Comparison of ENCODE assay signal across 7 cellular contexts in the genomic region with DNA sequence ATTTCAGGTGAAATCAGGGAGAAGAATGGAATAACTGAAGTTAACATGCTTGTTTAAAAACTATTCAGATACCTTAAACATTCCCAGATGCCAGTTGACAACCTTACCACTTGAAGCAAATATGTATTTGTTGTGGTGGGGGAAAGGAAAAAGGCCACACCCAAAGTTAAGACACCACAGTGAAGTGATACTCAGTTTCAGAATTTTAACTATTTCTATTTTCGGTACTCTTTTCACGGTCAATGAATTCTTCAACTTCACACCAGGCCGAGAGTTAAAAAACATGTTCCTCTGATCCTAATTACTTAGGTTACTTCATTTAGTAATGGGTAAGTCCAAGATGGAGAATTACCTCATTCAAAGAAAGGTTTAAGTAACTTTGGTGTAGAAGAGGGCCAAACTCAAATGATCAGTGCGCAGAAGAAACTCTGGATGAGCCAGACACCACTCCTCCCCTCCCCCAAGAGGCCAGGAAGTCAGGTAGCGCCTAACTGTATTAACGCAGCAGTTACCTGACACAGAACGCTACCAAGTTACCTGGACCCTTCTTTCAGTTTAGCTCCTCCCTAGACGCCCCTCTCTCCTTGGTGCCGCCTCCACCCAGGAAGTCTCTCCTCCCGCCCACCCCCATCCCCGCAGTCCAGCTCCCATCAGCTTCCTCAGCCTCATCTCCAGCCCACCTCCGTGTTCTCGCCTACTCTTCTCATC. TPM values are rescaled to one million over a fixed set of nuclear protein-coding genes. Genes with fewer than 3 reads are reported as not detected.
DNase-seq lines count a peak whose midpoint lies in the region; TF ChIP-seq lines count a peak whose summit lies in the region.

No MANE protein-coding gene starts in this region.

- TF ChIP-seq CTCF in GM13976 (IDR thresholded peaks at IDR 0.05; ENCODE audit: borderline replicate concordance, control extremely low read depth, extremely low read depth, insufficient read depth, missing control alignments), result no peak
- TF ChIP-seq CTCF in adrenal gland (IDR thresholded peaks at IDR 0.05), result no peak
- TF ChIP-seq CTCF in spleen (IDR thresholded peaks at IDR 0.05 in 8 of 11, conservative IDR thresholded peaks at IDR 0.05 in 3 of 11), result no peak

- H3K36me3 ChIP-seq in HAP-1 (replicated peaks), result peaks cover 4% of the 10 kb centered on the region
- H3K36me3 ChIP-seq in adrenal gland (replicated peaks in 1 of 2), result no peaks in the 10 kb centered on the region
- H3K36me3 ChIP-seq in spleen, result peaks cover 0 to 24% (median 0%) of the 10 kb centered on the region in 6 donors

- H3K9me3 ChIP-seq in HAP-1 (no peaks in the 10 kb centered on the region), adrenal gland (replicated peaks in 1 of 3) (no peaks in the 10 kb centered on the region), spleen (no peaks in the 10 kb centered on the region)

- DNase-seq in GM13976 (ENCODE audit: low spot score), result peak; percentile 28
- no peak for DNase-seq in HAP-1 (ENCODE audit: low spot score in 2 of 2)
- peak; percentile 71 for DNase-seq in NCI-H69 (lab: John Stamatoyannopoulos, UW)
- peak in 4 of 7 donors; percentile 16 to 37 (median 28) for DNase-seq in adrenal gland
- DNase-seq in spleen, result peak; percentile 76
- DNase-seq in 8988T, result no peak

- no peak for TF ChIP-seq POLR2A in adrenal gland (IDR thresholded peaks at IDR 0.05)
- no peak for TF ChIP-seq POLR2A in spleen (IDR thresholded peaks at IDR 0.05)

- 4% methylated on average over 13 of the region's 13 CpGs for WGBS in adrenal gland, 4 donors
- 1 to 3% (median 2%) methylated on average over 13 of the region's 13 CpGs for WGBS in spleen, 5 donors

- H3K27ac ChIP-seq in adrenal gland, result peak overlapping the region; percentile 61 to 91 (median 69)
- peak overlapping the region; percentile 84 to 98 (median 96) for H3K27ac ChIP-seq in spleen

- H3K27me3 ChIP-seq in HAP-1 (ENCODE audit: low read depth), result no peaks in the 10 kb centered on the region
- no peaks in the 10 kb centered on the region for H3K27me3 ChIP-seq in adrenal gland
- no peaks in the 10 kb centered on the region for H3K27me3 ChIP-seq in spleen (replicated peaks in 1 of 7)

- H3K4me1 ChIP-seq in HAP-1 (peaks cover 12% of the 10 kb centered on the region; the same call in 1 of the 2 replicates), adrenal gland (replicated peaks in 1 of 2) (peaks cover 28 to 64% of the 10 kb centered on the region in 2 donors), spleen (peaks cover 46 to 93% (median 78%) of the 10 kb centered on the region in 6 donors)

- in situ Hi-C loops in GM13976 (cut with MboI; ENCODE audit: low sequenced_read_pairs, unreplicated experiment), result no loop called here
- in situ Hi-C loops in HAP-1 (cut with MboI; ENCODE audit: low sequenced_read_pairs), result no loop called here

- intact Hi-C loops in adrenal gland (cut with DNase I), result no loop called here
- intact Hi-C loops in spleen (cut with DNase I; ENCODE audit: low total_unique reads), result no loop called here

- H3K4me3 ChIP-seq in HAP-1 (peak overlapping the region; percentile 68), adrenal gland (peak overlapping the region; percentile 85 to 93 (median 90)), iPS-11a (ENCODE audit: low read depth, low read length) (peak overlapping the region; percentile 89), spleen (peak overlapping the region; percentile 89 to 97 (median 94))

RNA-seq across cellular contexts. Expression of gene MTPN, which starts 0.7 kb away (rescaled TPM):
- total RNA-seq in adrenal gland, result 100 to 1,000 TPM in 2 of 8 donors, 10 to 100 TPM in 6; 53.8 to 116 (median 91.0) TPM
- polyA plus RNA-seq in adrenal gland, result 10 to 100 TPM; 16.7 to 90.6 (median 29.7) TPM
- total RNA-seq in spleen, result 100 to 1,000 TPM; 154 to 192 (median 167) TPM
- 10 to 100 TPM; 43.2 to 90.4 (median 76.5) TPM for polyA plus RNA-seq in spleen

Comparison
In these comparisons a context has a peak if more than half of its experiments do, and no peak if none do; other contexts are left out.
1. DNase-seq: peak in GM13976 (single experiment), NCI-H69 (single experiment), adrenal gland (4 of 7) and spleen (single experiment); none in HAP-1 (0 of 2) and 8988T (single experiment).
2. Peak in every context shown above with its lines, with median percentiles within 50 percentile points of each other: H3K4me3 ChIP-seq.